ENCODE assay signal across 30 cellular contexts in genomic region chr10:102291221-102291905, GRCh38. TPM values are rescaled to one million over a fixed set of nuclear protein-coding genes. Genes with fewer than 3 reads are reported as not detected.
DNase-seq lines count a peak whose midpoint lies in the region; ATAC-seq lines count a peak whose summit lies in the region.
"Had no signal": no experiment of that assay in that cellular context is flagged by ENCODE, and none has a peak within 500 bp of the region (broad histone marks: within the 10 kb centered on the region; RNA-seq: fewer than 3 reads in every experiment).

No MANE protein-coding gene starts in this region.

- ATAC-seq in Right ventricle myocardium inferior, result peak; percentile 94
- ATAC-seq in left colon, result peak; percentile 33
- ATAC-seq in stimulated activated naive B cell treated with anti-CD40 and anti-IgM and Interleukin-4, amounts not matched to agents 10 μg/mL and 1 μg/mL and 100 μg/mL, for 72 hours (replicated peaks), result no peak
- ATAC-seq in stimulated activated memory B cell treated with anti-CD40 and anti-IgM and Interleukin-4, amounts not matched to agents 10 μg/mL and 1 μg/mL and 100 μg/mL, for 72 hours, result no peak
- ATAC-seq: activated CD8-positive, alpha-beta memory T cell treated with anti-CD3 and anti-CD28 coated beads, Interleukin-2, amount 10 ng/mL, durations not matched to agents 7 days and 5 days; GM12878; stimulated activated naive CD8-positive, alpha-beta T cell treated with anti-CD3 and anti-CD28 coated beads, Interleukin-15, Interleukin-2, amounts not matched to agents 100 U/mL and 50 U/mL, for 24 hours had no signal

- H3K36me3 Mint-ChIP-seq in stimulated activated naive B cell treated with anti-CD40 and anti-IgM and Interleukin-4, amounts not matched to agents 10 μg/mL and 1 μg/mL and 100 μg/mL, for 72 hours, result peaks cover 7 to 12% of the 10 kb centered on the region in 2 donors
- peaks cover 23% of the 10 kb centered on the region for H3K36me3 Mint-ChIP-seq in stimulated activated memory B cell treated with anti-CD40 and anti-IgM and Interleukin-4, amounts not matched to agents 10 μg/mL and 1 μg/mL and 100 μg/mL, for 72 hours

- H3K9me3 Mint-ChIP-seq in stimulated activated naive B cell treated with anti-CD40 and anti-IgM and Interleukin-4, amounts not matched to agents 10 μg/mL and 1 μg/mL and 100 μg/mL, for 72 hours, result no peaks in the 10 kb centered on the region
- no peaks in the 10 kb centered on the region for H3K9me3 Mint-ChIP-seq in stimulated activated memory B cell treated with anti-CD40 and anti-IgM and Interleukin-4, amounts not matched to agents 10 μg/mL and 1 μg/mL and 100 μg/mL, for 72 hours
- H3K9me3 Mint-ChIP-seq: endodermal cell had no signal

- peaks cover 3 to 6% of the 10 kb centered on the region in 2 donors for H3K4me1 Mint-ChIP-seq in stimulated activated naive B cell treated with anti-CD40 and anti-IgM and Interleukin-4, amounts not matched to agents 10 μg/mL and 1 μg/mL and 100 μg/mL, for 72 hours
- H3K4me1 Mint-ChIP-seq in stimulated activated memory B cell treated with anti-CD40 and anti-IgM and Interleukin-4, amounts not matched to agents 10 μg/mL and 1 μg/mL and 100 μg/mL, for 72 hours, result peaks cover 8% of the 10 kb centered on the region

- H3K27ac Mint-ChIP-seq in stimulated activated naive B cell treated with anti-CD40 and anti-IgM and Interleukin-4, amounts not matched to agents 10 μg/mL and 1 μg/mL and 100 μg/mL, for 72 hours, result peak overlapping the region; percentile 9
- H3K27ac Mint-ChIP-seq in stimulated activated memory B cell treated with anti-CD40 and anti-IgM and Interleukin-4, amounts not matched to agents 10 μg/mL and 1 μg/mL and 100 μg/mL, for 72 hours, result no peak overlapping the region
- H3K27ac Mint-ChIP-seq: activated CD8-positive, alpha-beta memory T cell treated with anti-CD3 and anti-CD28 coated beads, Interleukin-2, amount 10 ng/mL, durations not matched to agents 7 days and 5 days; endodermal cell had no signal

- intact Hi-C loops in Right ventricle myocardium inferior (cut with DNase I) (no loop called here), cardiac septum (cut with DNase I) (no loop called here), left colon (cut with DNase I, micrococcal nuclease) (no loop called here)

- DNase-seq in Right ventricle myocardium inferior (ENCODE audit: missing footprints) (no peak), cardiac septum (ENCODE audit: low spot score) (no peak), dermis blood vessel endothelial cell (peak; percentile 59), left colon (no peak), AG08396 (ENCODE audit: low spot score) (no peak), ecto neural progenitor cell (ENCODE audit: low spot score) (no peak)
- no peak for DNase-seq in stimulated activated naive B cell treated with anti-CD40 and anti-IgM and Interleukin-4, amounts not matched to agents 10 μg/mL and 1 μg/mL and 100 μg/mL, for 72 hours
- DNase-seq: activated CD4-positive, alpha-beta T cell treated with anti-CD3 and anti-CD28 coated beads for 1 hour; activated CD8-positive, alpha-beta memory T cell treated with anti-CD3 and anti-CD28 coated beads, Interleukin-2, amount 10 ng/mL, durations not matched to agents 7 days and 5 days; COR-L47; DND-41; endodermal cell; esophagus squamous epithelium; Karpas-422; kidney; mesenchymal stem cell; MV-4-11; NCI-H146; NCI-H526 treated with DMSO at 0.1 percent for 48 hours; Peyer's patch; SJCRH30; spleen; stimulated activated CD4-positive, alpha-beta T cell treated with anti-CD3 and anti-CD28 coated beads, Interleukin-2, amount 100 ng/mL, for 48 hours; stimulated activated naive CD8-positive, alpha-beta T cell treated with anti-CD3 and anti-CD28 coated beads, Interleukin-15, Interleukin-2, amounts not matched to agents 100 U/mL and 50 U/mL, for 24 hours had no signal

- no peak overlapping the region for H3K4me3 Mint-ChIP-seq in stimulated activated naive B cell treated with anti-CD40 and anti-IgM and Interleukin-4, amounts not matched to agents 10 μg/mL and 1 μg/mL and 100 μg/mL, for 72 hours
- H3K4me3 Mint-ChIP-seq in stimulated activated memory B cell treated with anti-CD40 and anti-IgM and Interleukin-4, amounts not matched to agents 10 μg/mL and 1 μg/mL and 100 μg/mL, for 72 hours, result no peak overlapping the region
- H3K4me3 Mint-ChIP-seq: activated CD8-positive, alpha-beta memory T cell treated with anti-CD3 and anti-CD28 coated beads, Interleukin-2, amount 10 ng/mL, durations not matched to agents 7 days and 5 days; endodermal cell had no signal

- no peaks in the 10 kb centered on the region for H3K27me3 Mint-ChIP-seq in stimulated activated naive B cell treated with anti-CD40 and anti-IgM and Interleukin-4, amounts not matched to agents 10 μg/mL and 1 μg/mL and 100 μg/mL, for 72 hours
- no peaks in the 10 kb centered on the region for H3K27me3 Mint-ChIP-seq in stimulated activated memory B cell treated with anti-CD40 and anti-IgM and Interleukin-4, amounts not matched to agents 10 μg/mL and 1 μg/mL and 100 μg/mL, for 72 hours
- H3K27me3 Mint-ChIP-seq: activated CD8-positive, alpha-beta memory T cell treated with anti-CD3 and anti-CD28 coated beads, Interleukin-2, amount 10 ng/mL, durations not matched to agents 7 days and 5 days had no signal

RNA-seq across cellular contexts. Expression of gene GBF1, which starts 46.0 kb away (rescaled TPM):
- 44.0 TPM for total RNA-seq in Right ventricle myocardium inferior
- 46.4 TPM for total RNA-seq in cardiac septum
- 17.5 and 40.3 TPM in 2 replicates for total RNA-seq in dermis blood vessel endothelial cell
- 10 to 100 TPM; 52.3 to 64.3 TPM for total RNA-seq in left colon

RNA-seq across cellular contexts. Expression of gene PITX3, which starts 50.1 kb away (rescaled TPM):
- total RNA-seq in Right ventricle myocardium inferior, result 1.8 TPM
- 0.51 TPM for total RNA-seq in cardiac septum
- not detected in 2 replicates for total RNA-seq in dermis blood vessel endothelial cell
- total RNA-seq in left colon, result not detected
- total RNA-seq: activated CD8-positive, alpha-beta memory T cell treated with anti-CD3 and anti-CD28 coated beads, Interleukin-2, amount 10 ng/mL, durations not matched to agents 7 days and 5 days; endodermal cell; esophagus squamous epithelium; frontal cortex; GM12878; kidney; Peyer's patch; prostate gland; spleen; T-helper 1 cell treated with Interleukin-12 subunit alpha and Interleukin-12 subunit beta and Interleukin-4 antibody, amounts not matched to agents 30 ng/mL and 1 ng/mL, for 36 hours; thoracic aorta had no signal

Comparison
In these comparisons a context has a peak if more than half of its experiments do, and no peak if none do; other contexts are left out.
1. ATAC-seq: peak in Right ventricle myocardium inferior (single experiment) and left colon (single experiment); none in stimulated activated naive B cell treated with anti-CD40 and anti-IgM and Interleukin-4, amounts not matched to agents 10 μg/mL and 1 μg/mL and 100 μg/mL, for 72 hours (0 of 2) and stimulated activated memory B cell treated with anti-CD40 and anti-IgM and Interleukin-4, amounts not matched to agents 10 μg/mL and 1 μg/mL and 100 μg/mL, for 72 hours (single experiment).